In genomic region chr2:157853211-157853610, GRCh38 we compare ENCODE assay signal across 1 cellular context.
TF ChIP-seq lines count a peak whose summit lies in the region.

No MANE protein-coding gene starts in this region.

TF ChIP-seq in K562, 482 proteins besides CTCF, POLR2A, EP300 and RAD21 (continued from another document):
- TF ChIP-seq ZNF280B (CRISPR knock-in tag; IDR thresholded peaks at IDR 0.05) (no peak), HDAC8 (tag; IDR thresholded peaks at IDR 0.05) (no peak), NR2C2 (CRISPR knock-in tag; IDR thresholded peaks at IDR 0.05) (no peak), NR2C2 (tag; IDR thresholded peaks at IDR 0.05) (no peak), ZNF586 (CRISPR knock-in tag; conservative IDR thresholded peaks at IDR 0.05) (no peak), ZC3H8 (IDR thresholded peaks at IDR 0.05) (no peak), RBM15 (IDR thresholded peaks at IDR 0.05; ENCODE audit: insufficient read depth, low read length) (no peak), FUS (optimal IDR thresholded peaks at IDR 0.05; ENCODE audit: low read depth, low read length) (no peak)
TF ChIP-seq in K562: peak in this region for 14.
